Comparison of ENCODE assay signal across 9 cellular contexts in genomic region chr19:13056052-13056660, GRCh38. TPM values are rescaled to one million over a fixed set of nuclear protein-coding genes. Genes with fewer than 3 reads are reported as not detected.
DNase-seq lines count a peak whose midpoint lies in the region; ATAC-seq, FAIRE-seq and TF ChIP-seq lines count a peak whose summit lies in the region.
"Had no signal": no experiment of that assay in that cellular context is flagged by ENCODE, and none has a peak within 500 bp of the region (broad histone marks: within the 10 kb centered on the region; RNA-seq: fewer than 3 reads in every experiment).

No MANE protein-coding gene starts in this region.

- H3K9me3 ChIP-seq in left lung (no peaks in the 10 kb centered on the region), tibial artery (no peaks in the 10 kb centered on the region)

- H3K4me1 ChIP-seq in left lung (peaks cover 96 to 99% of the 10 kb centered on the region in 2 donors), tibial artery (peaks cover 0 to 100% (median 99%) of the 10 kb centered on the region in 4 donors)

- TF ChIP-seq CTCF in bronchial epithelial cell (IDR thresholded peaks at IDR 0.05; ENCODE audit: insufficient read depth, low read length, severe bottlenecking) (no peak), left lung (IDR thresholded peaks at IDR 0.05) (no peak), tibial artery (IDR thresholded peaks at IDR 0.05) (no peak)

- DNase-seq in HT-29 (ENCODE audit: low spot score) (peak; percentile 78), bronchial epithelial cell (ENCODE audit: low read depth) (peak; percentile 71), left lung (peak; percentile 86 to 90), tibial artery (peak; percentile 75 to 90), NCI-H82 treated with DMSO at 0.1 percent for 48 hours (lab: John Stamatoyannopoulos, UW; ENCODE audit: unreplicated experiment) (no peak), NAMALWA (ENCODE audit: low spot score) (no peak), Ammon's horn (ENCODE audit: low spot score) (no peak)

- ATAC-seq in left lung = peak; percentile 56
- no peak for ATAC-seq in GM21825 (IDR thresholded peaks at IDR 0.05; ENCODE audit: unreplicated experiment)

- intact Hi-C loops in left lung (cut with DNase I) = loop anchor here in 1 of 2 donors (10.0 kb wide), 1 partner anchor 61 kb away; the partner anchor contains the start of gene NFIX
- intact Hi-C loops in tibial artery (cut with DNase I; ENCODE audit: low total_unique reads) = loop anchor here (5.0 kb wide), 1 partner anchor 34 kb away; no protein-coding TSS in a partner anchor

- peak overlapping the region; percentile 86 to 96 for H3K27ac ChIP-seq in left lung
- peak overlapping the region; percentile 92 to 99 for H3K27ac ChIP-seq in tibial artery

- H3K36me3 ChIP-seq in bronchial epithelial cell (ENCODE audit: control insufficient read depth, insufficient read depth, low read length) = no peaks in the 10 kb centered on the region
- H3K36me3 ChIP-seq in left lung = no peaks in the 10 kb centered on the region
- H3K36me3 ChIP-seq in tibial artery = no peaks in the 10 kb centered on the region

- no peak for FAIRE-seq in bronchial epithelial cell (lab: Jason Lieb, UNC)
- FAIRE-seq: GM19239 had no signal

- H3K27me3 ChIP-seq in bronchial epithelial cell (ENCODE audit: control insufficient read depth, insufficient read depth, low read length) (no peaks in the 10 kb centered on the region), left lung (peaks cover 0 to 11% of the 10 kb centered on the region in 2 donors), tibial artery (no peaks in the 10 kb centered on the region)

- H3K4me3 ChIP-seq in bronchial epithelial cell (ENCODE audit: low read depth, low read length) (no peak overlapping the region), left lung (no peak overlapping the region), tibial artery (peak overlapping the region; percentile 24 to 35)

RNA-seq across cellular contexts. Expression of gene LYL1, which starts 46.5 kb away (rescaled TPM):
- total RNA-seq in HT-29 (2014; rRNA removed; shearing (Covaris generic)) = 1.8 and 2.5 TPM in 2 replicates
- total RNA-seq in bronchial epithelial cell (0.51 and 1.3 TPM in 2 replicates), left lung (10 to 100 TPM; 15.4 to 32.9 TPM)

Comparison
In these comparisons a context has a peak if more than half of its experiments do, and no peak if none do; other contexts are left out.
1. DNase-seq: peak in HT-29 (single experiment), bronchial epithelial cell (single experiment), left lung (2 of 2) and tibial artery (2 of 2); none in NCI-H82 treated with DMSO at 0.1 percent for 48 hours (single experiment), NAMALWA (single experiment) and Ammon's horn (single experiment).
2. H3K4me3 ChIP-seq: peak in tibial artery (2 of 2); none in bronchial epithelial cell (single experiment) and left lung (0 of 2).